In the genomic region with DNA sequence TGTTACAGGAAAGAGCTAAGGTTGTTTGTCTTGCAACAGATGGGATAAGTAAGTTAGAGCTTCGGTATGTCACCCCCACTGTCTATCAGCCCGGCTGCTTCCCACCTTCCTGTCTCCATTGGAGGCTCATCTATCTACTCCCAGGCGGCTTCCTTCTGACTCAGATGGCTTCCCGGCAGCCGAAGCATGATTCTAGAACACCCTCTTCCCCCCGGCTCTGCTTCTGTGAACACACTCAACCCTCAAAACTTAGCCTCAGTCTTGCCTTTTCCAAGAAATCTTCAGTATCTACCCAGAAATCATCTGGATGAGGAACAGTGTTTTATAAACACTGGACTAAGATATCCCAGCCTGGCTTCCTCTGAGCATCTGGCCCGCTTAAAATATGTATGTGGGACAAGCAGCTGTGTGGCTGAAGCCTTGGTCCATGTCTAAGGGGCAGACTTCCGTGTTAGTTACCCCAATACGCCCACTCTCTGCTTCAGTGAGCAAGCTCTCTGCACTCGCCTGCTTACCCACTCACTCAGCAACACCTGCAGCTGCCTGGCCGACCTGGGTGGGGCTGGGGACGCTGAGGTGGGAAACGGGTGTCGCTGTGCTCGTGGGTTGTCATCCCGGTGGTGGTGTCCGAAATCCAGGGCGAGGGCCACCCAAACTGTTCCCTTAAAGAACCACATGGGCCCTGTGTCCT, we compare ENCODE assay signal across 9 cellular contexts. TPM values are rescaled to one million over a fixed set of nuclear protein-coding genes. Genes with fewer than 3 reads are reported as not detected.
A peak's percentile ranks its signal among the peaks of the same experiment; 100 is the strongest.
DNase-seq lines count a peak whose midpoint lies in the region; ATAC-seq, FAIRE-seq and TF ChIP-seq lines count a peak whose summit lies in the region.
"Had no signal": no experiment of that assay in that cellular context is flagged by ENCODE, and none has a peak within 500 bp of the region (broad histone marks: within the 10 kb centered on the region; RNA-seq: fewer than 3 reads in every experiment).

No MANE protein-coding gene starts in this region.

- peaks cover 2% of the 10 kb centered on the region for H3K4me1 Mint-ChIP-seq in activated CD4-positive, alpha-beta T cell treated with anti-CD3 and anti-CD28 coated beads for 36 hours

- FAIRE-seq in GM12892 (lab: Jason Lieb, UNC), result peak; percentile 33

- peaks cover 2% of the 10 kb centered on the region for H3K36me3 Mint-ChIP-seq in activated CD4-positive, alpha-beta T cell treated with anti-CD3 and anti-CD28 coated beads for 36 hours (ENCODE audit: low read depth)

- no peak overlapping the region for H3K4me3 Mint-ChIP-seq in activated CD4-positive, alpha-beta T cell treated with anti-CD3 and anti-CD28 coated beads for 36 hours

- DNase-seq in GM12892 (ENCODE audit: insufficient read length), result no peak
- peak; percentile 4 for DNase-seq in NCI-H524 treated with DMSO at 0.1 percent for 48 hours (lab: John Stamatoyannopoulos, UW)
- peak; percentile 36 for DNase-seq in fibroblast of gingiva (ENCODE audit: low read depth)
- peak; percentile 90 for DNase-seq in posterior vena cava (ENCODE audit: low spot score)
- no peak for DNase-seq in activated CD4-positive, alpha-beta T cell treated with anti-CD3 and anti-CD28 coated beads, Interleukin-2, amount 50 U/mL, for 4 hours
- DNase-seq in activated CD4-positive, alpha-beta T cell treated with anti-CD3 and anti-CD28 coated beads for 36 hours, result no peak
- DNase-seq: substantia nigra had no signal

- ATAC-seq in GM21528 (IDR thresholded peaks at IDR 0.05; ENCODE audit: low FRiP score, unreplicated experiment) (no peak), HG03460 (IDR thresholded peaks at IDR 0.05; ENCODE audit: unreplicated experiment) (no peak)
- ATAC-seq in activated CD4-positive, alpha-beta T cell treated with anti-CD3 and anti-CD28 coated beads for 36 hours, result no peak

- H3K27me3 Mint-ChIP-seq in activated CD4-positive, alpha-beta T cell treated with anti-CD3 and anti-CD28 coated beads for 36 hours, result no peaks in the 10 kb centered on the region

- POLR2A ChIA-PET in activated CD4-positive, alpha-beta T cell treated with anti-CD3 and anti-CD28 coated beads for 36 hours (lab: Charles Lee), result no interaction called here

- CTCF ChIA-PET in activated CD4-positive, alpha-beta T cell treated with anti-CD3 and anti-CD28 coated beads for 36 hours (lab: Charles Lee), result no interaction called here

- intact Hi-C loops in posterior vena cava (cut with DNase I), result no loop called here
- intact Hi-C loops in activated CD4-positive, alpha-beta T cell treated with anti-CD3 and anti-CD28 coated beads for 36 hours (cut with DNase I, micrococcal nuclease), result no loop called here

- no peak for TF ChIP-seq POLR2A in GM12892 (IDR thresholded peaks at IDR 0.05; ENCODE audit: low read depth, low read length)

- H3K27ac Mint-ChIP-seq in activated CD4-positive, alpha-beta T cell treated with anti-CD3 and anti-CD28 coated beads for 36 hours, result no peak overlapping the region

- no peaks in the 10 kb centered on the region for H3K9me3 Mint-ChIP-seq in activated CD4-positive, alpha-beta T cell treated with anti-CD3 and anti-CD28 coated beads for 36 hours (ENCODE audit: low read depth)

RNA-seq across cellular contexts. Expression of gene SLC2A9, which starts 12.0 kb away (rescaled TPM):
- polyA plus RNA-seq in GM12892 (2012; ENCODE audit: missing spikeins), result 3.6 TPM
- 10 to 100 TPM in 1 of 2 donors, 1 to 10 TPM in 1; 8.4 to 10.3 TPM for total RNA-seq in posterior vena cava
- total RNA-seq in activated CD4-positive, alpha-beta T cell treated with anti-CD3 and anti-CD28 coated beads for 36 hours, result under 1 TPM; 0.39 to 0.76 TPM

Comparison
In these comparisons a context has a peak if more than half of its experiments do, and no peak if none do; other contexts are left out.
1. DNase-seq: peak in NCI-H524 treated with DMSO at 0.1 percent for 48 hours (single experiment), fibroblast of gingiva (single experiment) and posterior vena cava (single experiment); none in GM12892 (single experiment), activated CD4-positive, alpha-beta T cell treated with anti-CD3 and anti-CD28 coated beads, Interleukin-2, amount 50 U/mL, for 4 hours (0 of 2) and activated CD4-positive, alpha-beta T cell treated with anti-CD3 and anti-CD28 coated beads for 36 hours (single experiment).
2. RNA of gene SLC2A9, which starts 12.0 kb away (total RNA-seq): 8.4 to 10.3 TPM in posterior vena cava; 0.39 to 0.76 TPM in activated CD4-positive, alpha-beta T cell treated with anti-CD3 and anti-CD28 coated beads for 36 hours; every median in the first group is over 4 times any median in the second.